In the genomic region with DNA sequence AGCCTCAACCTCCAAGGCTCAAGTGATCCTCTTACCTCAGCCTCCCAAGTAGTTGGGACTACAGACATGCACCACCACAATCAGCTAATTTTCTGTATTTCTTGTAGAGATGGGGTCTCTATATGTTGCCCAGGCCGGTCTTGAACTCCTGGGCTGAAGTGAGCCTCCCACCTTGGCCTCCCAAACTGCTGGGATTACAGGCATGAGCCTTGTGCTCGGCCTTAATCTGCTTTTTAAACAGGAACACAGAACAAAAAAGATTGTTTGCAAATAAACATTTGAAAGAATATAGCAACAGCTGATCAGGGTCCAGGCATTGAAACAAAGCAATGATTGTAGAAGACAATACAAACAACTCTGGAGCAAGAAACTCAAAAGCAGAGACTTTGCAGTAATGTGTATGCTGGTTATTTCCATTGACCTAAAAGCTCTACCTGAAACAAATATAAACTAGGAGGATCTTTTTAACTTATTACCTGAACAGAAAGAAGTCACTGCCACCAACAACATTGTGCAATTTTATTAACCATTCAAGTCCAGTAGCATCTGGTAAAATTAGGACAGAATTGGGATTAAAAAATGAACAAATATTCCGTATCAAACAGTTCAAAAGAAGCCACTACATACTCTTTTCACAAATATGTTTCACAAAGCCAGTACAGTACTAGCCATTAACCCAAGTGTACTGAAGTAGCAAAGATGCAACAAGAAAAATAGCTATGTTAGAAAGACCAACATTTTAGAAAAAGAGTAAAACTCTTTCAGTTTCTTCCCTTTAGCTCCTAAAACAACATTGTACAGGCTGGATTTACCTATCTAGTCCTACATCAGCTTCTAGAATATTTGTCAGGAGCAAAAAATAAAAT, we compare ENCODE assay signal across 11 cellular contexts. TPM values are rescaled to one million over a fixed set of nuclear protein-coding genes. Genes with fewer than 3 reads are reported as not detected.
DNase-seq lines count a peak whose midpoint lies in the region; ATAC-seq lines count a peak whose summit lies in the region.
"Had no signal": no experiment of that assay in that cellular context is flagged by ENCODE, and none has a peak within 500 bp of the region (broad histone marks: within the 10 kb centered on the region; RNA-seq: fewer than 3 reads in every experiment).

No MANE protein-coding gene starts in this region.

- ATAC-seq in GM19025 (IDR thresholded peaks at IDR 0.05; ENCODE audit: low read depth, unreplicated experiment) (peak; percentile 5), HG02885 (IDR thresholded peaks at IDR 0.05; ENCODE audit: poor library complexity, unreplicated experiment) (peak; percentile 35), HG02571 (IDR thresholded peaks at IDR 0.05; ENCODE audit: unreplicated experiment) (no peak)

- H3K27ac ChIP-seq in cingulate gyrus (ENCODE audit: low read depth, low read length) = peak overlapping the region; percentile 15
- peak overlapping the region; percentile 39 for H3K27ac ChIP-seq in substantia nigra (ENCODE audit: low read depth, low read length, poor library complexity, severe bottlenecking)
- H3K27ac ChIP-seq: esophagus muscularis mucosa, RWPE1 had no signal

- no peak for DNase-seq in substantia nigra (lab: John Stamatoyannopoulos, UW)
- DNase-seq in mesenteric fat pad (ENCODE audit: low spot score) = no peak
- no peak for DNase-seq in NCI-H2029 (lab: John Stamatoyannopoulos, UW)
- DNase-seq: adrenal gland, DND-41 had no signal

RNA-seq across cellular contexts. Expression of gene AMN1, which starts 14.2 kb away (rescaled TPM):
- total RNA-seq in mesenteric fat pad = 8.2 TPM

RNA-seq across cellular contexts. Expression of gene ETFBKMT, which starts 55.2 kb away (rescaled TPM):
- 3.3 TPM for total RNA-seq in mesenteric fat pad
